7 cellular contexts compared by ENCODE assay signal in the genomic region with DNA sequence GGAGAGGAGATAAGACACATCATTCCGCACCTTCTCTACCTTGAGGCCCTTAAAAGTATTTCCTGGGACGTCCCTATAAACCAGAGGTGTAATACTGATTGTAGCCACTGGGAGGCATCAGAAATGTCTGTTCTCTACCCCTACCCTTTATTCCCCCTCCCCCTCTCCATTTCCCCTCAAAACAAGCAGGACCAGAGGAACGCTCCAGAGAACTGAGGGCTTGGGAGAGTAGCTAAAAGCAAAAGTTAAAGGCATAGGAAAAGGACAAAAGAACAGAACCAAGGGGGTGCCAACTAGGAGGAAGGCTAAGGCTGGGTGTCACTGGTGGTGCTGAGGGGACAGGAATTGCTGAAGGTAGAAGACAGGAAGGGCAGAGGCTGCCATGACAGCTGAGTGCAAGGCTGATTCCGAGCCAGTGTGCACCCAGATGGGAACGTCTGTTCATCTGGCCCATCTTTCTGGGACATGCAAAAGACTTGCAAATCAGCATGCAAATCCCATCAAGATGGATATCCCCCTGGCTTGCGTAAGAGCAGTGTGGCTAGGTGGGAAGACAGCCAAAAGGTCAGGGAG. TPM values are rescaled to one million over a fixed set of nuclear protein-coding genes. Genes with fewer than 3 reads are reported as not detected.
DNase-seq lines count a peak whose midpoint lies in the region; ATAC-seq and TF ChIP-seq lines count a peak whose summit lies in the region.

No MANE protein-coding gene starts in this region.

- POLR2A ChIA-PET in HEK293 (lab: Yijun Ruan, JAX) = interaction anchor here (0.9 to 1.6 kb wide), 2 partner anchors 14 to 35 kb away, joined by 4 to 8 read pairs; a partner anchor contains a TSS

- H3K36me3 ChIP-seq in HEK293 (ENCODE audit: control insufficient read depth in 2 of 2, insufficient read depth in 1 of 2, low read length in 2 of 2) (peaks cover 39 to 72% of the 10 kb centered on the region in 2 experiments), lung (ENCODE audit: control insufficient read depth in 2 of 2, insufficient read depth in 2 of 2, low read length in 2 of 2) (peaks cover 14 to 36% of the 10 kb centered on the region in 2 donors)

- H3K27ac ChIP-seq in HEK293 (ENCODE audit: extremely low read depth, low read depth, low read length) (no peak overlapping the region), lung (ENCODE audit: low read depth in 1 of 2, low read length in 1 of 2) (no peak overlapping the region)

- TF ChIP-seq CTCF in HEK293 (tag by site-specific recombination; IDR thresholded peaks at IDR 0.05) (peak; percentile 52), lung (IDR thresholded peaks at IDR 0.05; ENCODE audit: control extremely low read depth, extremely low read depth) (peak; percentile 29)

- WGBS in lung, 2 donors = 40% methylated on average over 6 of the region's 6 CpGs

- H3K9me3 ChIP-seq in HEK293 (ENCODE audit: control insufficient read depth, insufficient read depth, low read depth, low read length) = no peaks in the 10 kb centered on the region
- no peaks in the 10 kb centered on the region for H3K9me3 ChIP-seq in lung (ENCODE audit: control insufficient read depth in 2 of 2, insufficient read depth in 1 of 2, low read length in 1 of 2)

- CTCF ChIA-PET in HEK293 (lab: Yijun Ruan, JAX) = interaction anchor here (0.6 to 4.3 kb wide), 22 partner anchors 8 to 397 kb away, joined by 3 to 43 read pairs (median 4); a partner anchor contains a TSS

- no peaks in the 10 kb centered on the region for H3K27me3 ChIP-seq in lung (ENCODE audit: control insufficient read depth, insufficient read depth)

- H3K4me3 ChIP-seq in HEK293 (ENCODE audit: low read depth, low read length) = no peak overlapping the region
- no peak overlapping the region for H3K4me3 ChIP-seq in lung

- no peaks in the 10 kb centered on the region for H3K4me1 ChIP-seq in HEK293 (ENCODE audit: control insufficient read depth, insufficient read depth, low read length)
- H3K4me1 ChIP-seq in lung (ENCODE audit: control insufficient read depth in 2 of 2, insufficient read depth in 2 of 2, low read length in 2 of 2) = peaks cover 0 to under 1% of the 10 kb centered on the region in 2 donors

- DNase-seq in DMS 273 treated with DMSO at 0.1 percent for 48 hours (lab: John Stamatoyannopoulos, UW) = peak; percentile 2
- peak; percentile 52 to 66 for DNase-seq in SHP77 (lab: John Stamatoyannopoulos, UW)
- DNase-seq in cerebellar cortex (ENCODE audit: low spot score) = peak; percentile 65
- no peak for DNase-seq in lung (ENCODE audit: low spot score)
- no peak for DNase-seq in NCI-H128 (lab: John Stamatoyannopoulos, UW; ENCODE audit: unreplicated experiment)

- ATAC-seq in lung (ENCODE audit: insufficient read depth, low FRiP score) (no peak), HG03159 (IDR thresholded peaks at IDR 0.05; ENCODE audit: unreplicated experiment) (no peak)

TF ChIP-seq in HEK293, 187 proteins besides CTCF, POLR2A, EP300 and RAD21:
- TF ChIP-seq HOXD13 (CRISPR knock-in tag; IDR thresholded peaks at IDR 0.05; ENCODE audit: borderline replicate concordance) (no peak), ZNF768 (tag by site-specific recombination; IDR thresholded peaks at IDR 0.05) (no peak), ZFP3 (tag by site-specific recombination; IDR thresholded peaks at IDR 0.05; ENCODE audit: low read depth) (no peak), ZNF654 (tag by site-specific recombination; IDR thresholded peaks at IDR 0.05; ENCODE audit: low read depth) (peak; percentile 36), ZNF423 (tag by site-specific recombination; IDR thresholded peaks at IDR 0.05) (no peak), ZNF121 (tag by site-specific recombination; IDR thresholded peaks at IDR 0.05) (no peak)
- TF ChIP-seq, protein P1, sequence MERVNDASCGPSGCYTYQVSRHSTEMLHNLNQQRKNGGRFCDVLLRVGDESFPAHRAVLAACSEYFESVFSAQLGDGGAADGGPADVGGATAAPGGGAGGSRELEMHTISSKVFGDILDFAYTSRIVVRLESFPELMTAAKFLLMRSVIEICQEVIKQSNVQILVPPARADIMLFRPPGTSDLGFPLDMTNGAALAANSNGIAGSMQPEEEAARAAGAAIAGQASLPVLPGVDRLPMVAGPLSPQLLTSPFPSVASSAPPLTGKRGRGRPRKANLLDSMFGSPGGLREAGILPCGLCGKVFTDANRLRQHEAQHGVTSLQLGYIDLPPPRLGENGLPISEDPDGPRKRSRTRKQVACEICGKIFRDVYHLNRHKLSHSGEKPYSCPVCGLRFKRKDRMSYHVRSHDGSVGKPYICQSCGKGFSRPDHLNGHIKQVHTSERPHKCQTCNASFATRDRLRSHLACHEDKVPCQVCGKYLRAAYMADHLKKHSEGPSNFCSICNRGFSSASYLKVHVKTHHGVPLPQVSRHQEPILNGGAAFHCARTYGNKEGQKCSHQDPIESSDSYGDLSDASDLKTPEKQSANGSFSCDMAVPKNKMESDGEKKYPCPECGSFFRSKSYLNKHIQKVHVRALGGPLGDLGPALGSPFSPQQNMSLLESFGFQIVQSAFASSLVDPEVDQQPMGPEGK (tag by site-specific recombination; IDR thresholded peaks at IDR 0.05) = 0 out of 2 replicates have a peak, but pooled peaks have one; percentile 22

RNA-seq across cellular contexts. Expression of a gene that starts 6.7 kb away (rescaled TPM):
- total RNA-seq in lung = 10 to 100 TPM; 15.0 to 53.4 TPM
- polyA plus RNA-seq in lung = 10 to 100 TPM; 45.8 to 66.3 TPM

RNA-seq across cellular contexts. Expression of a gene that starts 13.1 kb away (rescaled TPM):
- total RNA-seq in lung = 10 to 100 TPM; 63.8 to 75.4 TPM
- 100 to 1,000 TPM in 1 of 2 donors, 10 to 100 TPM in 1; 76.2 to 101 TPM for polyA plus RNA-seq in lung

RNA-seq across cellular contexts. Expression of a gene that starts 16.6 kb away (rescaled TPM):
- total RNA-seq in lung = 1 to 10 TPM; 1.9 to 2.0 TPM
- polyA plus RNA-seq in lung = 1 to 10 TPM in 1 of 2 donors, under 1 TPM in 1; 0.89 to 3.4 TPM

RNA-seq across cellular contexts. Expression of a gene that starts 17.0 kb away (rescaled TPM):
- total RNA-seq in lung = 100 to 1,000 TPM in 1 of 2 donors, 10 to 100 TPM in 1; 48.0 to 190 TPM
- polyA plus RNA-seq in lung = 10 to 100 TPM; 61.8 to 89.8 TPM

RNA-seq across cellular contexts. Expression of a gene that starts 29.8 kb away (rescaled TPM):
- 10 to 100 TPM in 1 of 2 donors, 1 to 10 TPM in 1; 3.3 to 10.7 TPM for total RNA-seq in lung
- 1 to 10 TPM; 7.2 to 9.3 TPM for polyA plus RNA-seq in lung

Comparison
In these comparisons a context has a peak if more than half of its experiments do, and no peak if none do; other contexts are left out.
1. DNase-seq: peak in DMS 273 treated with DMSO at 0.1 percent for 48 hours (single experiment), SHP77 (2 of 2) and cerebellar cortex (single experiment); none in lung (single experiment) and NCI-H128 (single experiment).